In genomic region chr2:111380733-111381439, GRCh38 we compare ENCODE assay signal across 8 cellular contexts.
DNase-seq lines count a peak whose midpoint lies in the region; ATAC-seq and TF ChIP-seq lines count a peak whose summit lies in the region.
"Not testable (repeated sequence)": the region's sequence is repeated elsewhere in the genome, so short reads cannot be mapped to it uniquely, and the experiment has no call there.

No MANE protein-coding gene starts in this region.

- CTCF ChIA-PET in activated CD4-positive, alpha-beta memory T cell treated with anti-CD3 and anti-CD28 coated beads for 36 hours (lab: Charles Lee): not testable (repeated sequence)

- POLR2A ChIA-PET in activated CD4-positive, alpha-beta memory T cell treated with anti-CD3 and anti-CD28 coated beads for 36 hours (lab: Charles Lee): not testable (repeated sequence)

- H3K9me3 ChIP-seq in T-helper 17 cell (ENCODE audit: control insufficient read depth, low read length, poor library complexity, severe bottlenecking): not testable (repeated sequence)

- H3K27ac Mint-ChIP-seq in T-helper 17 cell; activated CD4-positive, alpha-beta memory T cell treated with anti-CD3 and anti-CD28 coated beads for 36 hours: not testable (repeated sequence)

- not testable (repeated sequence) for H3K4me1 Mint-ChIP-seq in T-helper 17 cell; activated CD4-positive, alpha-beta memory T cell treated with anti-CD3 and anti-CD28 coated beads for 36 hours (ENCODE audit: low read depth)

- intact Hi-C loops in activated CD4-positive, alpha-beta memory T cell treated with anti-CD3 and anti-CD28 coated beads for 36 hours (cut with micrococcal nuclease): not testable (repeated sequence)

- H3K9me3 Mint-ChIP-seq in activated CD4-positive, alpha-beta memory T cell treated with anti-CD3 and anti-CD28 coated beads for 36 hours: not testable (repeated sequence)

- not testable (repeated sequence) for H3K36me3 Mint-ChIP-seq in T-helper 17 cell (ENCODE audit: low read depth); activated CD4-positive, alpha-beta memory T cell treated with anti-CD3 and anti-CD28 coated beads for 36 hours

- H3K4me3 Mint-ChIP-seq in T-helper 17 cell; activated CD4-positive, alpha-beta memory T cell treated with anti-CD3 and anti-CD28 coated beads for 36 hours: not testable (repeated sequence)

- not testable (repeated sequence) for H3K4me3 ChIP-seq in AG10803 (ENCODE audit: low read length)

- ATAC-seq in T-helper 17 cell: peak; percentile 83

- not testable (repeated sequence) for H3K27me3 Mint-ChIP-seq in T-helper 17 cell; activated CD4-positive, alpha-beta memory T cell treated with anti-CD3 and anti-CD28 coated beads for 36 hours

- not testable (repeated sequence) for TF ChIP-seq CTCF in AG10803 (conservative IDR thresholded peaks at IDR 0.05; ENCODE audit: low read length)

- DNase-seq in AG10803 (ENCODE audit: low read depth) (peak; percentile 15), kidney tubule cell (ENCODE audit: low spot score) (peak; percentile 49)
- not testable (repeated sequence) for DNase-seq in T-helper 17 cell
- DNase-seq in activated CD4-positive, alpha-beta memory T cell treated with anti-CD3 and anti-CD28 coated beads for 36 hours: peak; percentile 54
- peak; percentile 35 to 38 for DNase-seq in activated T-cell treated with anti-CD3 and anti-CD28 coated beads, Interleukin-2, amount 50 U/mL, for 48 hours
- DNase-seq in activated naive CD4-positive, alpha-beta T cell treated with anti-CD3 and anti-CD28 coated beads, Interleukin-2, amount 50 U/mL, for 16 hours: peak; percentile 64
- DNase-seq in stimulated activated CD4-positive, alpha-beta T cell treated with anti-CD3 and anti-CD28 coated beads, Interleukin-2, amount 100 ng/mL, for 24 hours: peak; percentile 25 to 57
- DNase-seq in stimulated activated CD8-positive, alpha-beta memory T cell treated with anti-CD3 and anti-CD28 coated beads, Interleukin-7, amount 100 ng/mL, for 4 hours (ENCODE audit: low read depth in 2 of 2): peak; percentile 2 to 17
